ENCODE assay signal across 33 cellular contexts in genomic region chr16:4736546-4736945, GRCh38. TPM values are rescaled to one million over a fixed set of nuclear protein-coding genes. Genes with fewer than 3 reads are reported as not detected.
"Had no signal": no experiment of that assay in that cellular context is flagged by ENCODE, and none has a peak within 500 bp of the region (broad histone marks: within the 10 kb centered on the region; RNA-seq: fewer than 3 reads in every experiment).

No MANE protein-coding gene starts in this region.

- H3K27ac Mint-ChIP-seq: activated B cell treated with CpG ODN at 0.5 μM for 24 hours; activated CD4-positive, alpha-beta T cell treated with anti-CD3 and anti-CD28 coated beads for 36 hours; activated naive CD4-positive, alpha-beta T cell treated with anti-CD3 and anti-CD28 coated beads for 36 hours; stimulated activated naive B cell treated with anti-CD40 and anti-IgM and Interleukin-4, amounts not matched to agents 10 μg/mL and 1 μg/mL and 100 μg/mL, for 72 hours had no signal

- ATAC-seq: activated CD4-positive, alpha-beta T cell treated with anti-CD3 and anti-CD28 coated beads for 36 hours; body of pancreas; esophagus mucosa; left lobe of liver; lower lobe of right lung; stimulated activated naive B cell treated with anti-CD40 and anti-IgM and Interleukin-4, amounts not matched to agents 10 μg/mL and 1 μg/mL and 100 μg/mL, for 72 hours had no signal

- H3K4me3 Mint-ChIP-seq: activated B cell treated with CpG ODN at 0.5 μM for 24 hours; activated CD4-positive, alpha-beta T cell treated with anti-CD3 and anti-CD28 coated beads for 36 hours; activated naive CD4-positive, alpha-beta T cell treated with anti-CD3 and anti-CD28 coated beads for 36 hours; stimulated activated naive B cell treated with anti-CD40 and anti-IgM and Interleukin-4, amounts not matched to agents 10 μg/mL and 1 μg/mL and 100 μg/mL, for 72 hours had no signal

- H3K27ac ChIP-seq: body of pancreas, lower lobe of right lung, sigmoid colon, thoracic aorta, upper lobe of left lung had no signal

- H3K36me3 Mint-ChIP-seq: naive B cell; stimulated activated naive B cell treated with anti-CD40 and anti-IgM and Interleukin-4, amounts not matched to agents 10 μg/mL and 1 μg/mL and 100 μg/mL, for 72 hours had no signal

- H3K27me3 ChIP-seq: body of pancreas, sigmoid colon, upper lobe of left lung had no signal

- DNase-seq: activated B cell treated with CpG ODN at 0.5 μM for 24 hours; activated CD4-positive, alpha-beta T cell treated with anti-CD3 and anti-CD28 coated beads for 36 hours; activated CD4-positive, alpha-beta T cell treated with anti-CD3 and anti-CD28 coated beads, Interleukin-2, amount 50 U/mL, for 4 hours; activated CD8-positive, alpha-beta memory T cell treated with anti-CD3 and anti-CD28 coated beads for 24 hours; activated effector memory CD4-positive, alpha-beta T cell treated with Interleukin-2 at 50 U/mL for 16 hours; activated naive CD4-positive, alpha-beta T cell treated with anti-CD3 and anti-CD28 coated beads for 36 hours; activated T-cell treated with anti-CD3 and anti-CD28 coated beads, Interleukin-2, amount 50 U/mL, for 48 hours; body of pancreas; dermis blood vessel endothelial cell; effector memory CD4-positive, alpha-beta T cell; foreskin melanocyte; lower lobe of right lung; mesendoderm; naive B cell; occipital lobe; sigmoid colon; stimulated activated CD4-positive, alpha-beta T cell treated with anti-CD3 and anti-CD28 coated beads, Interleukin-15, amount 100 ng/mL, for 24 hours; stimulated activated CD4-positive, alpha-beta T cell treated with anti-CD3 and anti-CD28 coated beads, Interleukin-2, amount 100 ng/mL, for 48 hours; stimulated activated CD8-positive, alpha-beta memory T cell treated with anti-CD3 and anti-CD28 coated beads, Interleukin-4, amount 100 ng/mL, for 48 hours; stimulated activated naive B cell treated with anti-CD40 and anti-IgM and Interleukin-4, amounts not matched to agents 10 μg/mL and 1 μg/mL and 100 μg/mL, for 72 hours; T-helper 1 cell; T-helper 9 cell; upper lobe of left lung had no signal

- H3K27me3 Mint-ChIP-seq: activated B cell treated with CpG ODN at 0.5 μM for 24 hours; activated CD4-positive, alpha-beta T cell treated with anti-CD3 and anti-CD28 coated beads for 36 hours; naive B cell; stimulated activated naive B cell treated with anti-CD40 and anti-IgM and Interleukin-4, amounts not matched to agents 10 μg/mL and 1 μg/mL and 100 μg/mL, for 72 hours had no signal

- H3K4me3 ChIP-seq: body of pancreas, lower lobe of right lung, sigmoid colon, smooth muscle cell, thoracic aorta, upper lobe of left lung had no signal

- H3K36me3 ChIP-seq: lower lobe of right lung, thoracic aorta, upper lobe of left lung had no signal

- H3K9me3 Mint-ChIP-seq: activated B cell treated with CpG ODN at 0.5 μM for 24 hours; activated naive CD4-positive, alpha-beta T cell treated with anti-CD3 and anti-CD28 coated beads for 36 hours; naive B cell; stimulated activated naive B cell treated with anti-CD40 and anti-IgM and Interleukin-4, amounts not matched to agents 10 μg/mL and 1 μg/mL and 100 μg/mL, for 72 hours had no signal

- H3K9me3 ChIP-seq: body of pancreas, lower lobe of right lung, sigmoid colon, thoracic aorta, upper lobe of left lung had no signal

RNA-seq across cellular contexts. Expression of gene DNAAF8, which starts 2.2 kb away (rescaled TPM):
- total RNA-seq: smooth muscle cell, thoracic aorta had no signal

RNA-seq across cellular contexts. Expression of gene SEPTIN12, which starts 51.6 kb away (rescaled TPM):
- total RNA-seq: activated B cell treated with CpG ODN at 0.5 μM for 24 hours; activated CD4-positive, alpha-beta T cell treated with anti-CD3 and anti-CD28 coated beads for 36 hours; activated naive CD4-positive, alpha-beta T cell treated with anti-CD3 and anti-CD28 coated beads for 36 hours; body of pancreas; cardiac septum; dermis blood vessel endothelial cell; endothelial cell of umbilical vein; esophagus mucosa; kidney; left lobe of liver; lower lobe of right lung; mucosa of gallbladder; occipital lobe; posterior vena cava; renal cortical epithelial cell; sigmoid colon; smooth muscle cell; thoracic aorta; upper lobe of left lung had no signal
- polyA plus RNA-seq: endothelial cell of umbilical vein, smooth muscle cell had no signal
